In the genomic region with DNA sequence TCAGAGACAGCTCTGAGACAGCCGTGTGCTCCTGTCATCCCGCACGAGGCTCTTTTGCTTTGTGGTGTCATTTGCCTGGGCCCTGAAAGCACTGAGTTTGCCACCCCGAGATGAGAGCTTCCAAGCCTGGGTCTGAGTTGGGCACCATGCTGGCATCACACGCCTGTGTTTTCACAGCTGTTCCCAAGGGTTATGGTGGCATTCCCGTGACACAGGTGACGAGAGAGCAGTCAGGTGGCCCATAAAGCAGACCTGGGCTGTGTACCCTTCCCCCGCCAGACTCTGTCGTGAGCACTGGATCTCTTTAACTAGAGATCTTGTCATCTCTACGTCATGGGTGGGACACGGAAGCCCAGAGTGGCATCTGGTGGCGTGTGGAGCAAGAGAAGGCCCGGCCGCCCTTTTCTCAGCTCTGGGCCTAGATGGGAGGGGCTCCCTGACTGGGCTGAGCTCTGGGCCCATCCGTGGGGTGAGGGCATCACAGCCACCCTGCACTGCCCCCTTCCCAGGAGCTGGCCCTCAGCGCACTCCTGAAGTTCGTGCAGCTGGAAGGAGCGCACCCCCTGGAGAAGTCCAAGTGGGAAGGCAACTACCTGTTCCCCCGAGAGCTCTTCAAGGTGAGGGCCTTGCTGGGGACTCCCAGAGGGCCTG, we compare ENCODE assay signal across 22 cellular contexts. TPM values are rescaled to one million over a fixed set of nuclear protein-coding genes. Genes with fewer than 3 reads are reported as not detected.
DNase-seq lines count a peak whose midpoint lies in the region; TF ChIP-seq lines count a peak whose summit lies in the region.
"Had no signal": no experiment of that assay in that cellular context is flagged by ENCODE, and none has a peak within 500 bp of the region (broad histone marks: within the 10 kb centered on the region; RNA-seq: fewer than 3 reads in every experiment).

No MANE protein-coding gene starts in this region.

- TF ChIP-seq CTCF in H9 (conservative IDR thresholded peaks at IDR 0.05) (no peak), endodermal cell (conservative IDR thresholded peaks at IDR 0.05) (no peak), stomach (IDR thresholded peaks at IDR 0.05) (no peak)

- H2BK120ac ChIP-seq in H9 (ENCODE audit: low read depth, low read length, poor library complexity, severe bottlenecking), result no peak overlapping the region

- H3K36me3 Mint-ChIP-seq in activated naive CD4-positive, alpha-beta T cell treated with anti-CD3 and anti-CD28 coated beads, Interleukin-2, amount 10 ng/mL, durations not matched to agents 7 days and 5 days, result peaks cover 15% of the 10 kb centered on the region
- peaks cover 10% of the 10 kb centered on the region for H3K36me3 Mint-ChIP-seq in activated naive CD4-positive, alpha-beta T cell treated with anti-CD3 and anti-CD28 coated beads for 36 hours (ENCODE audit: low read depth)
- H3K36me3 Mint-ChIP-seq in H9 (ENCODE audit: insufficient read depth in 1 of 3, low read depth in 3 of 3) (peaks cover 22 to 33% (median 30%) of the 10 kb centered on the region in 3 experiments), endodermal cell (ENCODE audit: low read depth) (peaks cover 28% of the 10 kb centered on the region)

- H2BK5ac ChIP-seq in H9 (ENCODE audit: insufficient read length, low read length), result no peak overlapping the region

- no peak overlapping the region for H3K56ac ChIP-seq in H9 (ENCODE audit: insufficient read length, low read depth, low read length)

- H2BK15ac ChIP-seq in H9 (ENCODE audit: low read depth, low read length), result no peak overlapping the region

- no peak overlapping the region for H4K91ac ChIP-seq in H9 (ENCODE audit: insufficient read length, low read depth, low read length)

- DNase-seq in activated naive CD4-positive, alpha-beta T cell treated with anti-CD3 and anti-CD28 coated beads, Interleukin-2, amount 10 ng/mL, durations not matched to agents 7 days and 5 days, result no peak
- no peak for DNase-seq in activated naive CD4-positive, alpha-beta T cell treated with anti-CD3 and anti-CD28 coated beads for 36 hours
- DNase-seq in H9, result no peak
- DNase-seq in endodermal cell, result no peak
- DNase-seq in posterior vena cava (ENCODE audit: low spot score), result peak; percentile 74
- no peak for DNase-seq in stomach
- no peak for DNase-seq in CD1c-positive myeloid dendritic cell (ENCODE audit: extremely low spot score)
- no peak for DNase-seq in stimulated activated naive CD4-positive, alpha-beta T cell treated with Interleukin-2 at 50 U/mL for 16 hours (lab: John Stamatoyannopoulos, UW)
- DNase-seq: activated CD4-positive, alpha-beta T cell treated with anti-CD3 and anti-CD28 coated beads for 1 hour; activated naive CD8-positive, alpha-beta T cell treated with anti-CD3 and anti-CD28 coated beads, Interleukin-2, amount 50 U/mL, for 24 hours; dermis blood vessel endothelial cell; foreskin keratinocyte; hippocampal formation; MM.1S; NCI-H146; NCI-H82; nephron progenitor cell; stimulated activated CD8-positive, alpha-beta memory T cell treated with anti-CD3 and anti-CD28 coated beads, Interleukin-4, amount 100 ng/mL, for 48 hours; testis had no signal

- peaks cover 5% of the 10 kb centered on the region; the same call in 1 of the 2 replicates for H3K79me2 ChIP-seq in H9 (ENCODE audit: insufficient read depth, low read length)

- no peak overlapping the region for H3K4ac ChIP-seq in H9 (ENCODE audit: low read depth, low read length)

- H3K9me3 ChIP-seq in H9 (ENCODE audit: control insufficient read depth, low read depth, low read length) (no peaks in the 10 kb centered on the region), endodermal cell (ENCODE audit: control insufficient read depth, low read length) (no peaks in the 10 kb centered on the region), stomach (no peaks in the 10 kb centered on the region)
- H3K9me3 ChIP-seq: testis had no signal

- no peak overlapping the region for H2BK20ac ChIP-seq in H9 (ENCODE audit: low read depth, low read length, poor library complexity, severe bottlenecking)

- no peak overlapping the region for H4K8ac ChIP-seq in H9 (replicated peaks; ENCODE audit: insufficient read length, low read depth, low read length)

- H3K4me1 ChIP-seq in H9 (ENCODE audit: insufficient read depth, low read length), result peaks cover 3% of the 10 kb centered on the region; the same call in 1 of the 2 replicates
- H3K4me1 ChIP-seq in endodermal cell (ENCODE audit: control insufficient read depth, insufficient read depth, low read length), result peaks cover 2% of the 10 kb centered on the region
- H3K4me1 ChIP-seq in stomach, result peaks cover 19 to 48% (median 35%) of the 10 kb centered on the region in 4 donors
- H3K4me1 ChIP-seq: foreskin keratinocyte had no signal

- H3K27me3 Mint-ChIP-seq in activated naive CD4-positive, alpha-beta T cell treated with anti-CD3 and anti-CD28 coated beads, Interleukin-2, amount 10 ng/mL, durations not matched to agents 7 days and 5 days, result peaks cover 8% of the 10 kb centered on the region
- no peaks in the 10 kb centered on the region for H3K27me3 Mint-ChIP-seq in activated naive CD4-positive, alpha-beta T cell treated with anti-CD3 and anti-CD28 coated beads for 36 hours (ENCODE audit: low read depth)
- H3K27me3 Mint-ChIP-seq in H9 (ENCODE audit: low read depth) (no peaks in the 10 kb centered on the region; the same call in 1 of the 2 replicates), endodermal cell (ENCODE audit: insufficient read depth) (peaks cover 2% of the 10 kb centered on the region)

- no peak overlapping the region for H2BK12ac ChIP-seq in H9 (ENCODE audit: insufficient read length, low read depth, low read length)

- peak overlapping the region; percentile 42 for H3K27ac Mint-ChIP-seq in activated naive CD4-positive, alpha-beta T cell treated with anti-CD3 and anti-CD28 coated beads, Interleukin-2, amount 10 ng/mL, durations not matched to agents 7 days and 5 days
- no peak overlapping the region for H3K27ac Mint-ChIP-seq in activated naive CD4-positive, alpha-beta T cell treated with anti-CD3 and anti-CD28 coated beads for 36 hours
- no peak overlapping the region for H3K27ac Mint-ChIP-seq in H9
- no peak overlapping the region for H3K27ac Mint-ChIP-seq in endodermal cell
- H3K27ac Mint-ChIP-seq: activated naive CD8-positive, alpha-beta T cell treated with anti-CD3 and anti-CD28 coated beads, Interleukin-2, amount 50 U/mL, for 24 hours; nephron progenitor cell had no signal

- no peak overlapping the region for H2AFZ ChIP-seq in H9 (ENCODE audit: low read length)

- H3K4me3 Mint-ChIP-seq in activated naive CD4-positive, alpha-beta T cell treated with anti-CD3 and anti-CD28 coated beads, Interleukin-2, amount 10 ng/mL, durations not matched to agents 7 days and 5 days, result no peak overlapping the region
- no peak overlapping the region for H3K4me3 Mint-ChIP-seq in activated naive CD4-positive, alpha-beta T cell treated with anti-CD3 and anti-CD28 coated beads for 36 hours
- H3K4me3 Mint-ChIP-seq in H9, result peak overlapping the region; percentile 83 to 89; a peak in 2 of 5 replicates
- peak overlapping the region; percentile 78 for H3K4me3 Mint-ChIP-seq in endodermal cell

- no peak overlapping the region for H4K5ac ChIP-seq in H9 (ENCODE audit: insufficient read length, low read depth, low read length)

- H3K14ac ChIP-seq in H9 (ENCODE audit: insufficient read depth, low read length), result no peak overlapping the region

- H3K9ac ChIP-seq in H9 (ENCODE audit: extremely low read depth, insufficient read length, low read length) (no peak overlapping the region), endodermal cell (ENCODE audit: extremely low read depth, low read length, poor library complexity, severe bottlenecking) (no peak overlapping the region)

- peaks cover 31% of the 10 kb centered on the region for H3K4me1 Mint-ChIP-seq in activated naive CD4-positive, alpha-beta T cell treated with anti-CD3 and anti-CD28 coated beads, Interleukin-2, amount 10 ng/mL, durations not matched to agents 7 days and 5 days
- peaks cover 31% of the 10 kb centered on the region for H3K4me1 Mint-ChIP-seq in activated naive CD4-positive, alpha-beta T cell treated with anti-CD3 and anti-CD28 coated beads for 36 hours (ENCODE audit: low read depth)
- H3K4me1 Mint-ChIP-seq in H9 (peaks cover 7 to 10% of the 10 kb centered on the region in 2 experiments), endodermal cell (peaks cover 9% of the 10 kb centered on the region)

- TF ChIP-seq POLR2A in stomach (IDR thresholded peaks at IDR 0.05), result no peak

- CTCF ChIA-PET in activated naive CD4-positive, alpha-beta T cell treated with anti-CD3 and anti-CD28 coated beads, Interleukin-2, amount 10 ng/mL, durations not matched to agents 7 days and 5 days (lab: Charles Lee), result no interaction called here
- CTCF ChIA-PET in activated naive CD4-positive, alpha-beta T cell treated with anti-CD3 and anti-CD28 coated beads for 36 hours (lab: Charles Lee), result no interaction called here

- H3K4me2 ChIP-seq in H9 (ENCODE audit: insufficient read depth, insufficient read length, low read length), result no peak overlapping the region

- H2AK5ac ChIP-seq in H9 (ENCODE audit: insufficient read length, low read length), result no peak overlapping the region

- H3K79me1 ChIP-seq in H9 (ENCODE audit: insufficient read depth, low read depth, low read length, poor library complexity, severe bottlenecking), result peaks cover 12% of the 10 kb centered on the region

- TF ChIP-seq EP300 in stomach (IDR thresholded peaks at IDR 0.05), result no peak

- H3K4me3 ChIP-seq in endodermal cell (ENCODE audit: low read length) (no peak overlapping the region), stomach (no peak overlapping the region)
- H3K4me3 ChIP-seq: SJSA1, testis had no signal

- H3K23me2 ChIP-seq in H9 (ENCODE audit: insufficient read length, low read depth, low read length, poor library complexity, severe bottlenecking), result peaks cover 5% of the 10 kb centered on the region

- H4K20me1 ChIP-seq in H9 (ENCODE audit: control insufficient read depth, insufficient read depth, insufficient read length), result no peaks in the 10 kb centered on the region

- intact Hi-C loops in activated naive CD4-positive, alpha-beta T cell treated with anti-CD3 and anti-CD28 coated beads for 36 hours (cut with micrococcal nuclease), result loop anchor here (10.0 kb wide), 1 partner anchor 192 kb away; no protein-coding TSS in a partner anchor
- intact Hi-C loops in posterior vena cava (cut with DNase I), result no loop called here
- intact Hi-C loops in stomach (cut with DNase I; ENCODE audit: low total_unique reads), result no loop called here

- H3K36me3 ChIP-seq in endodermal cell (ENCODE audit: control insufficient read depth, insufficient read depth, low read length) (peaks cover 17% of the 10 kb centered on the region), stomach (peaks cover 12 to 59% (median 52%) of the 10 kb centered on the region in 4 donors)

- no CpG with 5 or more reads among the region's 19 CpGs for WGBS in H9 (ENCODE audit: extremely low coverage, insufficient read length, low lambda C conversion rate)
- WGBS in endodermal cell (ENCODE audit: insufficient coverage in 1 of 2, insufficient read length in 1 of 2), 2 experiments, result 92% methylated on average over 18 to 19 of the region's 19 CpGs
- 88 to 93% (median 90%) methylated on average over 16 to 19 of the region's 19 CpGs for WGBS in stomach, 5 donors

- H3K23ac ChIP-seq in H9 (ENCODE audit: insufficient read length, low read depth, low read length), result no peak overlapping the region

- no peaks in the 10 kb centered on the region for H3K9me3 Mint-ChIP-seq in activated naive CD4-positive, alpha-beta T cell treated with anti-CD3 and anti-CD28 coated beads, Interleukin-2, amount 10 ng/mL, durations not matched to agents 7 days and 5 days
- no peaks in the 10 kb centered on the region for H3K9me3 Mint-ChIP-seq in activated naive CD4-positive, alpha-beta T cell treated with anti-CD3 and anti-CD28 coated beads for 36 hours
- H3K9me3 Mint-ChIP-seq in H9, result no peaks in the 10 kb centered on the region
- H3K9me3 Mint-ChIP-seq in endodermal cell, result peaks cover 2% of the 10 kb centered on the region
- H3K9me3 Mint-ChIP-seq: activated naive CD8-positive, alpha-beta T cell treated with anti-CD3 and anti-CD28 coated beads, Interleukin-2, amount 50 U/mL, for 24 hours; CD8-positive, alpha-beta T cell; nephron progenitor cell had no signal

- no peak overlapping the region for H3K27ac ChIP-seq in H9 (ENCODE audit: insufficient read length, low read depth, low read length)
- H3K27ac ChIP-seq in endodermal cell (ENCODE audit: low read depth, low read length), result no peak overlapping the region
- no peak overlapping the region for H3K27ac ChIP-seq in stomach
- H3K27ac ChIP-seq: epithelial cell of prostate, foreskin keratinocyte, SJSA1, testis had no signal

- no peak overlapping the region for H3T11ph ChIP-seq in H9 (ENCODE audit: low read length)

- H3K18ac ChIP-seq in H9 (ENCODE audit: insufficient read length, low read depth, low read length), result no peak overlapping the region

- H3K27me3 ChIP-seq in H9 (ENCODE audit: insufficient read depth, low read length), result no peaks in the 10 kb centered on the region
- no peaks in the 10 kb centered on the region for H3K27me3 ChIP-seq in endodermal cell (ENCODE audit: control insufficient read depth, insufficient read depth, low read length, poor library complexity, severe bottlenecking)
- H3K27me3 ChIP-seq in stomach, result no peaks in the 10 kb centered on the region
- H3K27me3 ChIP-seq: foreskin keratinocyte, SJSA1, testis had no signal

RNA-seq across cellular contexts. Expression of a gene that starts 2.6 kb away (rescaled TPM):
- total RNA-seq in activated naive CD4-positive, alpha-beta T cell treated with anti-CD3 and anti-CD28 coated beads for 36 hours, result 10 to 100 TPM; 27.1 to 27.4 TPM
- 36.5 and 36.9 TPM in 2 replicates for total RNA-seq in H9 (2021)
- 10 to 100 TPM; 22.7 to 32.7 TPM for total RNA-seq in endodermal cell
- 25.4 TPM for polyA plus RNA-seq in endodermal cell (2013, experiment 1 of 2)
- 23.8 TPM for polyA plus RNA-seq in endodermal cell (2013, experiment 2 of 2)
- total RNA-seq in posterior vena cava, result 10 to 100 TPM; 11.2 to 13.6 TPM
- total RNA-seq in stomach, result 10 to 100 TPM in 3 of 5 donors, 1 to 10 TPM in 2; 2.2 to 63.6 (median 23.0) TPM
- polyA plus RNA-seq in stomach, result 10 to 100 TPM; 33.2 to 43.7 (median 37.9) TPM

RNA-seq across cellular contexts. Expression of a gene that starts 2.8 kb away (rescaled TPM):
- 10 to 100 TPM; 18.8 to 20.0 TPM for total RNA-seq in activated naive CD4-positive, alpha-beta T cell treated with anti-CD3 and anti-CD28 coated beads for 36 hours
- total RNA-seq in H9 (2021) (37.9 and 38.0 TPM in 2 replicates), endodermal cell (10 to 100 TPM; 31.5 to 33.8 TPM), posterior vena cava (10 to 100 TPM in 1 of 2 donors, 1 to 10 TPM in 1; 9.7 to 10.2 TPM), stomach (10 to 100 TPM in 4 of 5 donors, 1 to 10 TPM in 1; 7.0 to 69.5 (median 12.9) TPM)
- polyA plus RNA-seq in endodermal cell (2013, experiment 1 of 2), result 16.9 TPM
- polyA plus RNA-seq in endodermal cell (2013, experiment 2 of 2), result 13.9 TPM
- polyA plus RNA-seq in stomach, result 10 to 100 TPM in 2 of 3 donors, 1 to 10 TPM in 1; 6.6 to 16.0 (median 13.6) TPM

Comparison
In these comparisons a context has a peak if more than half of its experiments do, and no peak if none do; other contexts are left out.
1. H3K4me3 Mint-ChIP-seq: peak in H9 (2 of 2) and endodermal cell (single experiment); none in activated naive CD4-positive, alpha-beta T cell treated with anti-CD3 and anti-CD28 coated beads, Interleukin-2, amount 10 ng/mL, durations not matched to agents 7 days and 5 days (single experiment) and activated naive CD4-positive, alpha-beta T cell treated with anti-CD3 and anti-CD28 coated beads for 36 hours (single experiment).